In the genomic region with DNA sequence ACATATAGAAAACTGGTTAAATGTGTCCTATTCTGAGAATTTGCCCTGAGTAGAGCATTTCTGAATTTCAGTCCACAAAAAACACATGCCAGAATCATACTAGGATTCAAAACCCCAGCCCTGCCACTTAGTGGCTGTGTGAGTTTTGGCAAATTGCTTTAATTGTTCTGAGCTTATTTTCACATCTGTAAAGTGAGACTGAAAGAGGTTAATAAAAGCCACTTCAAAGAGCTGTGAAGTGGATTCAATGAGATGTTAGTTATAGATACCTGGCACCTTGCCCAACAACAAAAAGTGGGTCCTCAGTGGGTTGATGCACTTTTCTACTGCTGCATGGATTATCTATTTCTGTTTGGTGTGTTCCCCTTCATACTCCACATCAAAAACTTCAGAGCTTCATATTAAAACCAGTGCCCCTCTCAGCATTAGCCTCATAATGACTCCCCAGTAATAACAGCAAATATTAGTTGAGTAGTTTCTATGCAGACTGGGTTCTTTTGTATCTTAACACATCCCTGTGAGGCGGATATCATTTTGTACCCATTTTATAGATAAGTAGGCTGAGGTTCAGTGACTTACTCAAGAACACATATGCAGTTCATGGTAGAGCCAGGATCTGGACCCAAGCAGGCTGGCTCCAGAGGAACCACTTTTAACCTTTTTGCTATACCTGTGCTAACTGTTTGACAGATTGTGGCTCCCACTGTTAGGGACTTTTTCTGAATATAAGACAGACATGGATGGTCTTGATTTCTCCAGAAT, we compare ENCODE assay signal across 1 cellular context.
TF ChIP-seq lines count a peak whose summit lies in the region.

No MANE protein-coding gene starts in this region.

TF ChIP-seq in GM23338, 12 proteins besides CTCF, POLR2A, EP300 and RAD21 (continued from another document):
- TF ChIP-seq, protein P1, sequence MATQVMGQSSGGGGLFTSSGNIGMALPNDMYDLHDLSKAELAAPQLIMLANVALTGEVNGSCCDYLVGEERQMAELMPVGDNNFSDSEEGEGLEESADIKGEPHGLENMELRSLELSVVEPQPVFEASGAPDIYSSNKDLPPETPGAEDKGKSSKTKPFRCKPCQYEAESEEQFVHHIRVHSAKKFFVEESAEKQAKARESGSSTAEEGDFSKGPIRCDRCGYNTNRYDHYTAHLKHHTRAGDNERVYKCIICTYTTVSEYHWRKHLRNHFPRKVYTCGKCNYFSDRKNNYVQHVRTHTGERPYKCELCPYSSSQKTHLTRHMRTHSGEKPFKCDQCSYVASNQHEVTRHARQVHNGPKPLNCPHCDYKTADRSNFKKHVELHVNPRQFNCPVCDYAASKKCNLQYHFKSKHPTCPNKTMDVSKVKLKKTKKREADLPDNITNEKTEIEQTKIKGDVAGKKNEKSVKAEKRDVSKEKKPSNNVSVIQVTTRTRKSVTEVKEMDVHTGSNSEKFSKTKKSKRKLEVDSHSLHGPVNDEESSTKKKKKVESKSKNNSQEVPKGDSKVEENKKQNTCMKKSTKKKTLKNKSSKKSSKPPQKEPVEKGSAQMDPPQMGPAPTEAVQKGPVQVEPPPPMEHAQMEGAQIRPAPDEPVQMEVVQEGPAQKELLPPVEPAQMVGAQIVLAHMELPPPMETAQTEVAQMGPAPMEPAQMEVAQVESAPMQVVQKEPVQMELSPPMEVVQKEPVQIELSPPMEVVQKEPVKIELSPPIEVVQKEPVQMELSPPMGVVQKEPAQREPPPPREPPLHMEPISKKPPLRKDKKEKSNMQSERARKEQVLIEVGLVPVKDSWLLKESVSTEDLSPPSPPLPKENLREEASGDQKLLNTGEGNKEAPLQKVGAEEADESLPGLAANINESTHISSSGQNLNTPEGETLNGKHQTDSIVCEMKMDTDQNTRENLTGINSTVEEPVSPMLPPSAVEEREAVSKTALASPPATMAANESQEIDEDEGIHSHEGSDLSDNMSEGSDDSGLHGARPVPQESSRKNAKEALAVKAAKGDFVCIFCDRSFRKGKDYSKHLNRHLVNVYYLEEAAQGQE (IDR thresholded peaks at IDR 0.05; ENCODE audit: unreplicated experiment) = no peak
- TF ChIP-seq EZH2phosphoT487 (IDR thresholded peaks at IDR 0.05; ENCODE audit: unreplicated experiment) = no peak
- TF ChIP-seq POLR2AphosphoS5 (IDR thresholded peaks at IDR 0.05; ENCODE audit: low read depth) = no peak
- TF ChIP-seq, protein P2, sequence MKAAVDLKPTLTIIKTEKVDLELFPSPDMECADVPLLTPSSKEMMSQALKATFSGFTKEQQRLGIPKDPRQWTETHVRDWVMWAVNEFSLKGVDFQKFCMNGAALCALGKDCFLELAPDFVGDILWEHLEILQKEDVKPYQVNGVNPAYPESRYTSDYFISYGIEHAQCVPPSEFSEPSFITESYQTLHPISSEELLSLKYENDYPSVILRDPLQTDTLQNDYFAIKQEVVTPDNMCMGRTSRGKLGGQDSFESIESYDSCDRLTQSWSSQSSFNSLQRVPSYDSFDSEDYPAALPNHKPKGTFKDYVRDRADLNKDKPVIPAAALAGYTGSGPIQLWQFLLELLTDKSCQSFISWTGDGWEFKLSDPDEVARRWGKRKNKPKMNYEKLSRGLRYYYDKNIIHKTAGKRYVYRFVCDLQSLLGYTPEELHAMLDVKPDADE (IDR thresholded peaks at IDR 0.05) = no peak
- TF ChIP-seq JUNB (IDR thresholded peaks at IDR 0.05; ENCODE audit: unreplicated experiment) = no peak
- TF ChIP-seq, protein P3, sequence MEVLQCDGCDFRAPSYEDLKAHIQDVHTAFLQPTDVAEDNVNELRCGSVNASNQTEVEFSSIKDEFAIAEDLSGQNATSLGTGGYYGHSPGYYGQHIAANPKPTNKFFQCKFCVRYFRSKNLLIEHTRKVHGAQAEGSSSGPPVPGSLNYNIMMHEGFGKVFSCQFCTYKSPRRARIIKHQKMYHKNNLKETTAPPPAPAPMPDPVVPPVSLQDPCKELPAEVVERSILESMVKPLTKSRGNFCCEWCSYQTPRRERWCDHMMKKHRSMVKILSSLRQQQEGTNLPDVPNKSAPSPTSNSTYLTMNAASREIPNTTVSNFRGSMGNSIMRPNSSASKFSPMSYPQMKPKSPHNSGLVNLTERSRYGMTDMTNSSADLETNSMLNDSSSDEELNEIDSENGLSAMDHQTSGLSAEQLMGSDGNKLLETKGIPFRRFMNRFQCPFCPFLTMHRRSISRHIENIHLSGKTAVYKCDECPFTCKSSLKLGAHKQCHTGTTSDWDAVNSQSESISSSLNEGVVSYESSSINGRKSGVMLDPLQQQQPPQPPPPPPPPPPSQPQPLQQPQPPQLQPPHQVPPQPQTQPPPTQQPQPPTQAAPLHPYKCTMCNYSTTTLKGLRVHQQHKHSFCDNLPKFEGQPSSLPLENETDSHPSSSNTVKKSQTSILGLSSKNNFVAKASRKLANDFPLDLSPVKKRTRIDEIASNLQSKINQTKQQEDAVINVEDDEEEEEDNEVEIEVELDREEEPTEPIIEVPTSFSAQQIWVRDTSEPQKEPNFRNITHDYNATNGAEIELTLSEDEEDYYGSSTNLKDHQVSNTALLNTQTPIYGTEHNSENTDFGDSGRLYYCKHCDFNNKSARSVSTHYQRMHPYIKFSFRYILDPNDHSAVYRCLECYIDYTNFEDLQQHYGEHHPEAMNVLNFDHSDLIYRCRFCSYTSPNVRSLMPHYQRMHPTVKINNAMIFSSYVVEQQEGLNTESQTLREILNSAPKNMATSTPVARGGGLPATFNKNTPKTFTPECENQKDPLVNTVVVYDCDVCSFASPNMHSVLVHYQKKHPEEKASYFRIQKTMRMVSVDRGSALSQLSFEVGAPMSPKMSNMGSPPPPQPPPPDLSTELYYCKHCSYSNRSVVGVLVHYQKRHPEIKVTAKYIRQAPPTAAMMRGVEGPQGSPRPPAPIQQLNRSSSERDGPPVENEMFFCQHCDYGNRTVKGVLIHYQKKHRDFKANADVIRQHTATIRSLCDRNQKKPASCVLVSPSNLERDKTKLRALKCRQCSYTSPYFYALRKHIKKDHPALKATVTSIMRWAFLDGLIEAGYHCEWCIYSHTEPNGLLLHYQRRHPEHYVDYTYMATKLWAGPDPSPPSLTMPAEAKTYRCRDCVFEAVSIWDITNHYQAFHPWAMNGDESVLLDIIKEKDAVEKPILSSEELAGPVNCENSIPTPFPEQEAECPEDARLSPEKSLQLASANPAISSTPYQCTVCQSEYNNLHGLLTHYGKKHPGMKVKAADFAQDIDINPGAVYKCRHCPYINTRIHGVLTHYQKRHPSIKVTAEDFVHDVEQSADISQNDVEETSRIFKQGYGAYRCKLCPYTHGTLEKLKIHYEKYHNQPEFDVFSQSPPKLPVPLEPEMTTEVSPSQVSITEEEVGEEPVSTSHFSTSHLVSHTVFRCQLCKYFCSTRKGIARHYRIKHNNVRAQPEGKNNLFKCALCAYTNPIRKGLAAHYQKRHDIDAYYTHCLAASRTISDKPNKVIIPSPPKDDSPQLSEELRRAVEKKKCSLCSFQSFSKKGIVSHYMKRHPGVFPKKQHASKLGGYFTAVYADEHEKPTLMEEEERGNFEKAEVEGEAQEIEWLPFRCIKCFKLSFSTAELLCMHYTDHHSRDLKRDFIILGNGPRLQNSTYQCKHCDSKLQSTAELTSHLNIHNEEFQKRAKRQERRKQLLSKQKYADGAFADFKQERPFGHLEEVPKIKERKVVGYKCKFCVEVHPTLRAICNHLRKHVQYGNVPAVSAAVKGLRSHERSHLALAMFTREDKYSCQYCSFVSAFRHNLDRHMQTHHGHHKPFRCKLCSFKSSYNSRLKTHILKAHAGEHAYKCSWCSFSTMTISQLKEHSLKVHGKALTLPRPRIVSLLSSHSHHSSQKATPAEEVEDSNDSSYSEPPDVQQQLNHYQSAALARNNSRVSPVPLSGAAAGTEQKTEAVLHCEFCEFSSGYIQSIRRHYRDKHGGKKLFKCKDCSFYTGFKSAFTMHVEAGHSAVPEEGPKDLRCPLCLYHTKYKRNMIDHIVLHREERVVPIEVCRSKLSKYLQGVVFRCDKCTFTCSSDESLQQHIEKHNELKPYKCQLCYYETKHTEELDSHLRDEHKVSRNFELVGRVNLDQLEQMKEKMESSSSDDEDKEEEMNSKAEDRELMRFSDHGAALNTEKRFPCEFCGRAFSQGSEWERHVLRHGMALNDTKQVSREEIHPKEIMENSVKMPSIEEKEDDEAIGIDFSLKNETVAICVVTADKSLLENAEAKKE (CRISPR knock-in tag; IDR thresholded peaks at IDR 0.05) = no peak
